In the genomic region with DNA sequence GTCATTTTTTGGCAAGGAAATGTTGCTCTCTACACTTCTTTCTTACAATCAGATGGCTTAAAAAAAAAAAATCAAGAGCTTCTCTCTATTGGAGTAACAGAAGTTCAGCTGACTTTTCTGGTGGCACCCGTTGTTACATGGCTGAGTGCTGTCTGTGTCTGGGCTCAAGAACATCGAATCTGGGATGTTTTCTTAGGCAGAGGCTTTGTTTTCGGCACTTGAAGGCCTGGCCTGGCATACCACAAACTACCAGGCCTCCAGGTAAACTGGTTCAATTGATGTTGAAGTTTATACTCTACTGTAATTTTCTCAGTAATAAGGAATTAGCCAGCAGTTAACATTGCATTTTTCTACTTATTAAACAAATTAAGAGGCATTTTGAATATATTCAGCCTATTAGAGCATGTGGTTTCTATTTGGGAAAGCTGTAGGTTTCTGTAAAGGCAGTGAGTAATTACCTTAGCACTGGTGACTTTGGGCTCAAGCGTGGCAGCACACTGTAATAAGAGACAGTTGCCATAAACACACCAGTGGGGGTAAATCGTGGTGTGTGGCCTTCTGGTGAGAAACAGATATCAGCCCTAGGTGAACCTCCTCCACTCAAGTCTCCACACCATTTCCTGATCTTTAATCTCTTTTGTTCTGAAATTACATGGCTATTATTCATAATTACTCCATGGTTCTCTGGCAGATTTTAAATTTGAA, we compare ENCODE assay signal across 15 cellular contexts.
DNase-seq lines count a peak whose midpoint lies in the region; ATAC-seq and TF ChIP-seq lines count a peak whose summit lies in the region.
"Had no signal": no experiment of that assay in that cellular context is flagged by ENCODE, and none has a peak within 500 bp of the region (broad histone marks: within the 10 kb centered on the region; RNA-seq: fewer than 3 reads in every experiment).

No MANE protein-coding gene starts in this region.

- H3K27me3 ChIP-seq in SJSA1 (replicated peaks), result no peaks in the 10 kb centered on the region
- H3K27me3 ChIP-seq: tibial artery had no signal

- intact Hi-C loops in activated CD8-positive, alpha-beta T cell treated with anti-CD3 and anti-CD28 coated beads for 36 hours (cut with micrococcal nuclease), result no loop called here

- H3K36me3 Mint-ChIP-seq in activated CD8-positive, alpha-beta T cell treated with anti-CD3 and anti-CD28 coated beads for 36 hours (ENCODE audit: low read depth), result no peaks in the 10 kb centered on the region

- no peaks in the 10 kb centered on the region for H3K9me3 ChIP-seq in SJSA1 (replicated peaks)
- H3K9me3 ChIP-seq: tibial artery had no signal

- ATAC-seq in activated CD8-positive, alpha-beta T cell treated with anti-CD3 and anti-CD28 coated beads for 36 hours, result no peak
- ATAC-seq: HCT116 had no signal

- H3K4me3 Mint-ChIP-seq in activated CD8-positive, alpha-beta T cell treated with anti-CD3 and anti-CD28 coated beads for 36 hours, result no peak overlapping the region
- H3K4me3 Mint-ChIP-seq: B cell had no signal

- H3K27me3 Mint-ChIP-seq in activated CD8-positive, alpha-beta T cell treated with anti-CD3 and anti-CD28 coated beads for 36 hours, result no peaks in the 10 kb centered on the region
- H3K27me3 Mint-ChIP-seq: B cell had no signal

- no peaks in the 10 kb centered on the region for H3K9me3 Mint-ChIP-seq in activated CD8-positive, alpha-beta T cell treated with anti-CD3 and anti-CD28 coated beads for 36 hours

- CTCF ChIA-PET in activated CD8-positive, alpha-beta T cell treated with anti-CD3 and anti-CD28 coated beads for 36 hours (lab: Charles Lee), result no interaction called here

- POLR2A ChIA-PET in activated CD8-positive, alpha-beta T cell treated with anti-CD3 and anti-CD28 coated beads for 36 hours (lab: Charles Lee), result no interaction called here

- peak overlapping the region; percentile 84 for H3K27ac ChIP-seq in SJSA1
- H3K27ac ChIP-seq: tibial artery had no signal

- peaks cover 37% of the 10 kb centered on the region for H3K4me1 ChIP-seq in SJSA1 (replicated peaks)
- H3K4me1 ChIP-seq: tibial artery had no signal

- TF ChIP-seq CTCF in activated CD8-positive, alpha-beta T cell treated with anti-CD3 and anti-CD28 coated beads for 36 hours (IDR thresholded peaks at IDR 0.05), result no peak

- no peaks in the 10 kb centered on the region for H3K4me1 Mint-ChIP-seq in activated CD8-positive, alpha-beta T cell treated with anti-CD3 and anti-CD28 coated beads for 36 hours (ENCODE audit: low read depth)
- H3K4me1 Mint-ChIP-seq: B cell had no signal

- DNase-seq in Daoy (ENCODE audit: low read depth) (peak; percentile 70), M059J (ENCODE audit: low read depth) (peak; percentile 92), SJSA1 (ENCODE audit: low read depth in 1 of 2, low spot score in 2 of 2) (peak; percentile 82 to 86), fibroblast of gingiva (ENCODE audit: low read depth) (peak; percentile 10), germinal center (ENCODE audit: low spot score) (no peak)
- no peak for DNase-seq in activated CD8-positive, alpha-beta T cell treated with anti-CD3 and anti-CD28 coated beads for 36 hours
- DNase-seq in effector CD8-positive, alpha-beta T cell (lab: John Stamatoyannopoulos, UW), result no peak
- no peak for DNase-seq in activated T-cell treated with anti-CD3 and anti-CD28 coated beads, Interleukin-2, amount 50 U/mL, for 1 hour
- DNase-seq: activated CD8-positive, alpha-beta memory T cell treated with anti-CD3 and anti-CD28 coated beads, Interleukin-2, amount 50 U/mL, for 4 hours; activated naive CD4-positive, alpha-beta T cell treated with Interleukin-2 at 50 U/mL for 16 hours; effector CD4-positive, alpha-beta T cell; SHP77 treated with DMSO at 0.1 percent for 48 hours; tibial artery had no signal

- no peak overlapping the region for H3K27ac Mint-ChIP-seq in activated CD8-positive, alpha-beta T cell treated with anti-CD3 and anti-CD28 coated beads for 36 hours
- H3K27ac Mint-ChIP-seq: B cell had no signal

- peaks cover 40% of the 10 kb centered on the region for H3K36me3 ChIP-seq in SJSA1
- H3K36me3 ChIP-seq: tibial artery had no signal

- H3K4me3 ChIP-seq in SJSA1, result no peak overlapping the region
- H3K4me3 ChIP-seq: tibial artery had no signal

Comparison
In these comparisons a context has a peak if more than half of its experiments do, and no peak if none do; other contexts are left out.
1. DNase-seq: peak in Daoy (single experiment), M059J (single experiment), SJSA1 (2 of 2) and fibroblast of gingiva (single experiment); none in activated CD8-positive, alpha-beta T cell treated with anti-CD3 and anti-CD28 coated beads for 36 hours (single experiment), effector CD8-positive, alpha-beta T cell (single experiment), germinal center (single experiment) and activated T-cell treated with anti-CD3 and anti-CD28 coated beads, Interleukin-2, amount 50 U/mL, for 1 hour (single experiment).